Comparison of ENCODE assay signal across 35 cellular contexts in genomic region chr22:37650463-37651136, GRCh38.
"Had no signal": no experiment of that assay in that cellular context is flagged by ENCODE, and none has a peak within 500 bp of the region (broad histone marks: within the 10 kb centered on the region; RNA-seq: fewer than 3 reads in every experiment).

No MANE protein-coding gene starts in this region.

- H3K4me1 ChIP-seq: breast epithelium had no signal

- FAIRE-seq: astrocyte, TTC549 had no signal

- H3K36me3 ChIP-seq: breast epithelium had no signal

- DNase-seq: activated CD4-positive, alpha-beta memory T cell treated with anti-CD3 and anti-CD28 coated beads, Interleukin-2, amount 10 ng/mL, durations not matched to agents 7 days and 5 days; activated CD4-positive, alpha-beta T cell treated with anti-CD3 and anti-CD28 coated beads for 1 hour; activated CD4-positive, alpha-beta T cell treated with anti-CD3 and anti-CD28 coated beads for 36 hours; activated CD4-positive, alpha-beta T cell treated with anti-CD3 and anti-CD28 coated beads for 48 hours; activated CD4-positive, alpha-beta T cell treated with anti-CD3 and anti-CD28 coated beads, Interleukin-2, amount 10 ng/mL, durations not matched to agents 7 days and 5 days; activated CD4-positive, alpha-beta T cell treated with anti-CD3 and anti-CD28 coated beads, Interleukin-2, amount 50 U/mL, for 48 hours; activated CD4-positive, CD25-positive, alpha-beta regulatory T cell; activated CD8-positive, alpha-beta memory T cell treated with anti-CD3 and anti-CD28 coated beads for 24 hours; activated CD8-positive, alpha-beta memory T cell treated with anti-CD3 and anti-CD28 coated beads, Interleukin-2, amount 10 ng/mL, durations not matched to agents 7 days and 5 days; activated CD8-positive, alpha-beta memory T cell treated with anti-CD3 and anti-CD28 coated beads, Interleukin-2, amount 50 U/mL, for 48 hours; activated CD8-positive, alpha-beta T cell treated with anti-CD3 and anti-CD28 coated beads, Interleukin-2, amount 10 ng/mL, durations not matched to agents 7 days and 5 days; activated effector memory CD4-positive, alpha-beta T cell treated with anti-CD3 and anti-CD28 coated beads, Interleukin-2, amount 50 U/mL, for 16 hours; activated gamma-delta T cell treated with Interleukin-2 at 50 U/mL for 16 hours; activated naive CD4-positive, alpha-beta T cell; activated naive CD4-positive, alpha-beta T cell treated with anti-CD3 and anti-CD28 coated beads for 36 hours; activated naive CD4-positive, alpha-beta T cell treated with anti-CD3 and anti-CD28 coated beads, Interleukin-2, amount 50 U/mL, for 16 hours; activated naive CD8-positive, alpha-beta T cell treated with anti-CD3 and anti-CD28 coated beads for 36 hours; activated T-cell treated with anti-CD3 and anti-CD28 coated beads, Interleukin-2, amount 50 U/mL, for 24 hours; activated T-cell treated with anti-CD3 and anti-CD28 coated beads, Interleukin-2, amount 50 U/mL, for 48 hours; adrenal gland; amniotic stem cell; aorta; body of pancreas; brain microvascular endothelial cell; central memory CD4-positive, alpha-beta T cell; T-helper 1 cell; T-helper 2 cell; T-helper 9 cell had no signal

- H3K27me3 ChIP-seq: adrenal gland, body of pancreas, brain microvascular endothelial cell, breast epithelium had no signal

- H3K4me3 ChIP-seq: adrenal gland, body of pancreas, breast epithelium had no signal

- ATAC-seq: activated CD4-positive, alpha-beta T cell treated with anti-CD3 and anti-CD28 coated beads for 36 hours; activated CD4-positive, CD25-positive, alpha-beta regulatory T cell treated with anti-CD3 and anti-CD28 coated beads, Interleukin-2, amount 50 U/mL, for 24 hours; activated CD8-positive, alpha-beta memory T cell treated with anti-CD3 and anti-CD28 coated beads, Interleukin-2, amount 10 ng/mL, durations not matched to agents 7 days and 5 days; activated CD8-positive, alpha-beta T cell treated with anti-CD3 and anti-CD28 coated beads, Interleukin-2, amount 10 ng/mL, durations not matched to agents 7 days and 5 days; activated naive CD4-positive, alpha-beta T cell treated with anti-CD3 and anti-CD28 coated beads, Interleukin-2, amount 50 U/mL, for 72 hours; activated T-helper 17 cell treated with anti-CD3 and anti-CD28 coated beads, Interleukin-2, amount 50 U/mL, for 72 hours; body of pancreas had no signal

- H3K27ac ChIP-seq: adrenal gland, body of pancreas, brain microvascular endothelial cell, breast epithelium, VCaP had no signal

- H3K9me3 ChIP-seq: adrenal gland, body of pancreas, breast epithelium had no signal
